1 cellular context compared by ENCODE assay signal in the genomic region with DNA sequence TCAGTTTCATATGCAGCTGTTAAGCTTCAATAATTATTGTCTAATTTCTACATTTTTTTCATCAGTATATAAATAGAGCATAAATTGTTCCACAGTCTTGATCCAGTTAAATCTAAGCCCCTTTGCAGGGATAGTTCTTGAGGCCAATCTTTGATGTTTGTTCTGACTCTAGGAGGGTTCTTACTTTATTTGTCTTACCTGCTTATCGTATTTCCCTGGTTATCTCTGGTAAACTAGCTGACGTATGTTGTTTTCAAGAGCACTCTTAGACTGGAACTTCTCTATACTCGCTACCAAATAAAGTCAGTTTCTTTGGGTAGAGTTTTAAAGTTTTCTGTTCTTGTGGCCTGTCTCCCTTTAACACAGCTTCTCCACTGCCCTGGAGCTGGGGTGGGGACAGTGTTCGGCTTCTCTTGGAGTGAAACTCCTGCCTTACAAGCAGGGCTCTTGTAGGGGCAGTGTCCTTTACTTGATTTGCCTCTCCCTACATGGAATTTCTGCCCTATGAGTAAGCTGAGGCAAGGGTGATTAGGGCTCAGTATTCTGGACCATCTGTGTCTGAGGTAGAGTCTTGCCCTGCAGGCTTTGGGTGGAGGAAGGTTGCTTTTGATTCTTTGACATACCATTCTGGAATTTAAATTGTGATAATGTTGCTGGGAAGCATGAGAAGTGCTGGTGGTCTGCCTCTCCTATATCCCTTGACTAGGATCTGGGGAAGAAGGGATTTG.
TF ChIP-seq lines count a peak whose summit lies in the region.

No MANE protein-coding gene starts in this region.

TF ChIP-seq in IMR-90, 13 proteins besides CTCF, POLR2A, EP300 and RAD21 (continued from another document):
- TF ChIP-seq, protein P1, sequence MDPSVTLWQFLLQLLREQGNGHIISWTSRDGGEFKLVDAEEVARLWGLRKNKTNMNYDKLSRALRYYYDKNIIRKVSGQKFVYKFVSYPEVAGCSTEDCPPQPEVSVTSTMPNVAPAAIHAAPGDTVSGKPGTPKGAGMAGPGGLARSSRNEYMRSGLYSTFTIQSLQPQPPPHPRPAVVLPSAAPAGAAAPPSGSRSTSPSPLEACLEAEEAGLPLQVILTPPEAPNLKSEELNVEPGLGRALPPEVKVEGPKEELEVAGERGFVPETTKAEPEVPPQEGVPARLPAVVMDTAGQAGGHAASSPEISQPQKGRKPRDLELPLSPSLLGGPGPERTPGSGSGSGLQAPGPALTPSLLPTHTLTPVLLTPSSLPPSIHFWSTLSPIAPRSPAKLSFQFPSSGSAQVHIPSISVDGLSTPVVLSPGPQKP (IDR thresholded peaks at IDR 0.05; ENCODE audit: borderline replicate concordance, low read depth, low read length): no peak
- TF ChIP-seq MAFK (IDR thresholded peaks at IDR 0.05; ENCODE audit: low read depth, low read length): no peak
- TF ChIP-seq NFE2L2 (IDR thresholded peaks at IDR 0.05; ENCODE audit: low read depth, low read length): no peak
- TF ChIP-seq RCOR1 (IDR thresholded peaks at IDR 0.05; ENCODE audit: insufficient replicate concordance, low read length): no peak
- TF ChIP-seq BHLHE40 (IDR thresholded peaks at IDR 0.05; ENCODE audit: low read depth, low read length): no peak
- no peak for TF ChIP-seq RFX5 (IDR thresholded peaks at IDR 0.05; ENCODE audit: low read depth, low read length)
- TF ChIP-seq MAZ (IDR thresholded peaks at IDR 0.05; ENCODE audit: borderline replicate concordance, low read depth, low read length): no peak
- no peak for TF ChIP-seq FOS (IDR thresholded peaks at IDR 0.05; ENCODE audit: low read depth, low read length)
- no peak for TF ChIP-seq CHD1 (IDR thresholded peaks at IDR 0.05; ENCODE audit: low read depth, low read length)
